In genomic region chrY:8622156-8622555, GRCh38 we compare ENCODE assay signal across 17 cellular contexts.
"Had no signal": no experiment of that assay in that cellular context is flagged by ENCODE, and none has a peak within 500 bp of the region (broad histone marks: within the 10 kb centered on the region; RNA-seq: fewer than 3 reads in every experiment).

No MANE protein-coding gene starts in this region.

- H3K9me3 ChIP-seq: gastroesophageal sphincter, sigmoid colon, tibial nerve, vagina had no signal

- H2AFZ ChIP-seq: neural progenitor cell had no signal

- H3K36me3 ChIP-seq: brain microvascular endothelial cell, gastroesophageal sphincter, neural progenitor cell, sigmoid colon, tibial nerve, vagina had no signal

- DNase-seq: activated CD4-positive, alpha-beta T cell treated with anti-CD3 and anti-CD28 coated beads for 1 hour; activated CD4-positive, alpha-beta T cell treated with anti-CD3 and anti-CD28 coated beads, Interleukin-2, amount 50 U/mL, for 4 hours; activated naive CD4-positive, alpha-beta T cell treated with Interleukin-2 at 50 U/mL for 16 hours; activated T-cell treated with anti-CD3 and anti-CD28 coated beads for 4 hours; brain microvascular endothelial cell; erythroblast; islet precursor cell; naive B cell; sigmoid colon; stimulated activated CD4-positive, alpha-beta T cell treated with anti-CD3 and anti-CD28 coated beads, Interleukin-2, amount 100 ng/mL, for 48 hours had no signal

- H3K4me1 ChIP-seq: gastroesophageal sphincter, neural progenitor cell, vagina had no signal

- H3K4me3 ChIP-seq: gastroesophageal sphincter, neural progenitor cell, sigmoid colon, tibial nerve, vagina had no signal

- H3K4me2 ChIP-seq: neural progenitor cell had no signal

- ATAC-seq: activated T-helper 17 cell treated with anti-CD3 and anti-CD28 coated beads, Interleukin-2, amount 50 U/mL, for 72 hours; gastroesophageal sphincter; left lobe of liver; stimulated activated memory B cell treated with anti-CD40 and anti-IgM and Interleukin-4, amounts not matched to agents 10 μg/mL and 1 μg/mL and 100 μg/mL, for 72 hours had no signal

- H3K27ac ChIP-seq: brain microvascular endothelial cell, gastroesophageal sphincter, neural progenitor cell, sigmoid colon, tibial nerve, vagina had no signal

- H3K27me3 ChIP-seq: brain microvascular endothelial cell, gastroesophageal sphincter, neural progenitor cell, sigmoid colon, tibial nerve, vagina had no signal
